Comparison of ENCODE assay signal across 24 cellular contexts in genomic region chr17:35891273-35891672, GRCh38. TPM values are rescaled to one million over a fixed set of nuclear protein-coding genes. Genes with fewer than 3 reads are reported as not detected.
DNase-seq lines count a peak whose midpoint lies in the region; ATAC-seq lines count a peak whose summit lies in the region.
"Had no signal": no experiment of that assay in that cellular context is flagged by ENCODE, and none has a peak within 500 bp of the region (broad histone marks: within the 10 kb centered on the region; RNA-seq: fewer than 3 reads in every experiment).

No MANE protein-coding gene starts in this region.

- WGBS in aorta, 2 donors = 83 to 89% methylated on average over 4 of the region's 4 CpGs

- no peak overlapping the region for H3K4me3 Mint-ChIP-seq in activated naive CD4-positive, alpha-beta T cell treated with anti-CD3 and anti-CD28 coated beads, Interleukin-2, amount 10 ng/mL, durations not matched to agents 7 days and 5 days
- H3K4me3 Mint-ChIP-seq in T-helper 17 cell (no peak overlapping the region), immature natural killer cell (peak overlapping the region; percentile 65 to 80 (median 73))
- H3K4me3 Mint-ChIP-seq: H9, memory B cell had no signal

- H3K27ac Mint-ChIP-seq in activated naive CD4-positive, alpha-beta T cell treated with anti-CD3 and anti-CD28 coated beads, Interleukin-2, amount 10 ng/mL, durations not matched to agents 7 days and 5 days = peak overlapping the region; percentile 82
- no peak overlapping the region for H3K27ac Mint-ChIP-seq in activated naive CD4-positive, alpha-beta T cell treated with anti-CD3 and anti-CD28 coated beads, Interleukin-2, amount 50 U/mL, for 72 hours
- H3K27ac Mint-ChIP-seq in T-helper 17 cell (peak overlapping the region; percentile 27), immature natural killer cell (peak overlapping the region; percentile 88 to 100 (median 98))
- H3K27ac Mint-ChIP-seq: memory B cell had no signal

- no peaks in the 10 kb centered on the region for H3K36me3 ChIP-seq in aorta (ENCODE audit: control insufficient read depth in 1 of 2, insufficient read depth in 2 of 2, low read length in 1 of 2)
- H3K36me3 ChIP-seq: SJSA1, uterus had no signal

- H3K9me3 ChIP-seq in T-helper 17 cell (ENCODE audit: control insufficient read depth, low read length, poor library complexity, severe bottlenecking) (no peaks in the 10 kb centered on the region), aorta (ENCODE audit: control insufficient read depth, low read length) (no peaks in the 10 kb centered on the region)
- H3K9me3 ChIP-seq: SJSA1, uterus had no signal

- peaks cover 55% of the 10 kb centered on the region for H3K4me1 Mint-ChIP-seq in activated naive CD4-positive, alpha-beta T cell treated with anti-CD3 and anti-CD28 coated beads, Interleukin-2, amount 10 ng/mL, durations not matched to agents 7 days and 5 days
- H3K4me1 Mint-ChIP-seq in T-helper 17 cell (peaks cover 15% of the 10 kb centered on the region), immature natural killer cell (peaks cover 88 to 94% of the 10 kb centered on the region in 2 donors)

- no peaks in the 10 kb centered on the region for H3K27me3 ChIP-seq in aorta (ENCODE audit: control insufficient read depth in 1 of 2, insufficient read depth in 2 of 2, low read length in 1 of 2)
- H3K27me3 ChIP-seq: SJSA1, uterus had no signal

- H3K27ac ChIP-seq in aorta (ENCODE audit: low read depth in 1 of 2, low read length in 2 of 2) = no peak overlapping the region
- H3K27ac ChIP-seq: SJSA1, uterus, VCaP had no signal

- intact Hi-C loops in left ventricle myocardium superior (cut with micrococcal nuclease) (no loop called here), aorta (cut with DNase I) (no loop called here)

- CTCF ChIA-PET in activated naive CD4-positive, alpha-beta T cell treated with anti-CD3 and anti-CD28 coated beads, Interleukin-2, amount 10 ng/mL, durations not matched to agents 7 days and 5 days (lab: Charles Lee) = no interaction called here

- H3K4me3 ChIP-seq in aorta (ENCODE audit: low read length in 2 of 2) = no peak overlapping the region
- H3K4me3 ChIP-seq: SJSA1, skin epidermis, uterus had no signal

- H3K4me1 ChIP-seq in aorta (ENCODE audit: control insufficient read depth in 1 of 2, insufficient read depth in 2 of 2, low read length in 2 of 2) = peaks cover 0 to 4% of the 10 kb centered on the region in 2 donors
- H3K4me1 ChIP-seq: SJSA1, uterus had no signal

- DNase-seq in activated naive CD4-positive, alpha-beta T cell treated with anti-CD3 and anti-CD28 coated beads, Interleukin-2, amount 10 ng/mL, durations not matched to agents 7 days and 5 days = no peak
- DNase-seq in activated naive CD4-positive, alpha-beta T cell treated with anti-CD3 and anti-CD28 coated beads, Interleukin-2, amount 50 U/mL, for 72 hours (ENCODE audit: low spot score in 2 of 2) = no peak
- DNase-seq in T-helper 17 cell (no peak), immature natural killer cell (no peak), left ventricle myocardium superior (no peak), SKM-1 (lab: John Stamatoyannopoulos, UW; ENCODE audit: unreplicated experiment) (no peak), aorta (no peak)
- DNase-seq: activated naive CD4-positive, alpha-beta T cell treated with anti-CD3 and anti-CD28 coated beads, Interleukin-2, amount 50 U/mL, for 16 hours; C1 segment of cervical spinal cord; glutamatergic neuron; Kasumi-1; NCI-H1694 treated with DMSO at 0.1 percent for 48 hours; NCI-H524 treated with DMSO at 0.1 percent for 48 hours; uterus had no signal

- no peaks in the 10 kb centered on the region for H3K36me3 Mint-ChIP-seq in activated naive CD4-positive, alpha-beta T cell treated with anti-CD3 and anti-CD28 coated beads, Interleukin-2, amount 10 ng/mL, durations not matched to agents 7 days and 5 days
- H3K36me3 Mint-ChIP-seq in activated naive CD4-positive, alpha-beta T cell treated with anti-CD3 and anti-CD28 coated beads, Interleukin-2, amount 50 U/mL, for 72 hours = no peaks in the 10 kb centered on the region
- no peaks in the 10 kb centered on the region for H3K36me3 Mint-ChIP-seq in T-helper 17 cell (ENCODE audit: low read depth)
- no peaks in the 10 kb centered on the region for H3K36me3 Mint-ChIP-seq in immature natural killer cell
- H3K36me3 Mint-ChIP-seq: memory B cell had no signal

- no peak for ATAC-seq in activated naive CD4-positive, alpha-beta T cell treated with anti-CD3 and anti-CD28 coated beads, Interleukin-2, amount 50 U/mL, for 72 hours
- no peak for ATAC-seq in T-helper 17 cell
- ATAC-seq in left ventricle myocardium superior = no peak
- ATAC-seq in aorta (ENCODE audit: low FRiP score) = no peak

- no peaks in the 10 kb centered on the region for H3K27me3 Mint-ChIP-seq in activated naive CD4-positive, alpha-beta T cell treated with anti-CD3 and anti-CD28 coated beads, Interleukin-2, amount 10 ng/mL, durations not matched to agents 7 days and 5 days
- H3K27me3 Mint-ChIP-seq in T-helper 17 cell (no peaks in the 10 kb centered on the region), immature natural killer cell (ENCODE audit: low read depth in 3 of 3) (peaks cover 5 to 29% (median 16%) of the 10 kb centered on the region in 3 donors)

- H3K9me3 Mint-ChIP-seq in activated naive CD4-positive, alpha-beta T cell treated with anti-CD3 and anti-CD28 coated beads, Interleukin-2, amount 10 ng/mL, durations not matched to agents 7 days and 5 days = no peaks in the 10 kb centered on the region
- no peaks in the 10 kb centered on the region for H3K9me3 Mint-ChIP-seq in activated naive CD4-positive, alpha-beta T cell treated with anti-CD3 and anti-CD28 coated beads, Interleukin-2, amount 50 U/mL, for 72 hours
- H3K9me3 Mint-ChIP-seq in immature natural killer cell = no peaks in the 10 kb centered on the region
- H3K9me3 Mint-ChIP-seq: H9, memory B cell had no signal

RNA-seq across cellular contexts. Expression of gene CCL5, which starts 11.1 kb away (rescaled TPM):
- 10 to 100 TPM; 13.1 to 14.7 TPM for total RNA-seq in activated naive CD4-positive, alpha-beta T cell treated with anti-CD3 and anti-CD28 coated beads, Interleukin-2, amount 50 U/mL, for 72 hours
- total RNA-seq in T-helper 17 cell (100 to 1,000 TPM in 1 of 2 donors, 10 to 100 TPM in 1; 15.6 to 202 TPM), left ventricle myocardium superior (4.2 TPM), aorta (1 to 10 TPM; 6.7 to 7.5 TPM)
- polyA plus RNA-seq in immature natural killer cell (1,000 to 10,000 TPM; 1,095 to 2,255 (median 1,960) TPM), aorta (1 to 10 TPM; 1.5 to 9.4 TPM)
- total RNA-seq: H9, renal cortical epithelial cell, SJSA1, temporal lobe had no signal

RNA-seq across cellular contexts. Expression of gene HEATR9, which starts 22.6 kb away (rescaled TPM):
- not detected for total RNA-seq in activated naive CD4-positive, alpha-beta T cell treated with anti-CD3 and anti-CD28 coated beads, Interleukin-2, amount 50 U/mL, for 72 hours
- total RNA-seq in T-helper 17 cell (under 1 TPM in 1 of 2 donors, not detected in 1; 0.50 TPM), left ventricle myocardium superior (not detected), aorta (not detected)
- polyA plus RNA-seq in immature natural killer cell (under 1 TPM in 2 of 3 donors, not detected in 1; 0.11 to 0.19 TPM), aorta (not detected)
- total RNA-seq: dermis microvascular lymphatic vessel endothelial cell, H9, omental fat pad, renal cortical epithelial cell, SJSA1, temporal lobe, uterus had no signal

RNA-seq across cellular contexts. Expression of gene RDM1, which starts 39.3 kb away (rescaled TPM):
- total RNA-seq in activated naive CD4-positive, alpha-beta T cell treated with anti-CD3 and anti-CD28 coated beads, Interleukin-2, amount 50 U/mL, for 72 hours = 10 to 100 TPM in 1 of 2 donors, 1 to 10 TPM in 1; 8.4 to 12.8 TPM
- total RNA-seq in T-helper 17 cell (not detected), left ventricle myocardium superior (not detected), aorta (not detected)
- polyA plus RNA-seq in immature natural killer cell (1 to 10 TPM in 1 of 3 donors, under 1 TPM in 1, not detected in 1; 0.82 to 1.7 TPM), aorta (not detected)
- total RNA-seq: omental fat pad had no signal

RNA-seq across cellular contexts. Expression of gene LYZL6, which starts 52.2 kb away (rescaled TPM):
- total RNA-seq in activated naive CD4-positive, alpha-beta T cell treated with anti-CD3 and anti-CD28 coated beads, Interleukin-2, amount 50 U/mL, for 72 hours = not detected
- not detected for total RNA-seq in T-helper 17 cell
- polyA plus RNA-seq in immature natural killer cell = not detected
- total RNA-seq in left ventricle myocardium superior = not detected
- not detected for total RNA-seq in aorta
- not detected for polyA plus RNA-seq in aorta
- total RNA-seq: dermis microvascular lymphatic vessel endothelial cell; H9; omental fat pad; renal cortical epithelial cell; SJSA1; T-helper 2 cell treated with Interferon-gamma antibody and Interleukin-4, amounts not matched to agents 100 ng/mL and 5 ng/mL, for 36 hours; temporal lobe; uterus had no signal

Comparison
In these comparisons a context has a peak if more than half of its experiments do, and no peak if none do; other contexts are left out.
1. H3K27ac Mint-ChIP-seq: peak in activated naive CD4-positive, alpha-beta T cell treated with anti-CD3 and anti-CD28 coated beads, Interleukin-2, amount 10 ng/mL, durations not matched to agents 7 days and 5 days (single experiment), T-helper 17 cell (single experiment) and immature natural killer cell (6 of 6); none in activated naive CD4-positive, alpha-beta T cell treated with anti-CD3 and anti-CD28 coated beads, Interleukin-2, amount 50 U/mL, for 72 hours (0 of 2).
2. H3K4me3 Mint-ChIP-seq: peak in immature natural killer cell (5 of 5); none in activated naive CD4-positive, alpha-beta T cell treated with anti-CD3 and anti-CD28 coated beads, Interleukin-2, amount 10 ng/mL, durations not matched to agents 7 days and 5 days (single experiment) and T-helper 17 cell (single experiment).